8 cellular contexts compared by ENCODE assay signal in the genomic region with DNA sequence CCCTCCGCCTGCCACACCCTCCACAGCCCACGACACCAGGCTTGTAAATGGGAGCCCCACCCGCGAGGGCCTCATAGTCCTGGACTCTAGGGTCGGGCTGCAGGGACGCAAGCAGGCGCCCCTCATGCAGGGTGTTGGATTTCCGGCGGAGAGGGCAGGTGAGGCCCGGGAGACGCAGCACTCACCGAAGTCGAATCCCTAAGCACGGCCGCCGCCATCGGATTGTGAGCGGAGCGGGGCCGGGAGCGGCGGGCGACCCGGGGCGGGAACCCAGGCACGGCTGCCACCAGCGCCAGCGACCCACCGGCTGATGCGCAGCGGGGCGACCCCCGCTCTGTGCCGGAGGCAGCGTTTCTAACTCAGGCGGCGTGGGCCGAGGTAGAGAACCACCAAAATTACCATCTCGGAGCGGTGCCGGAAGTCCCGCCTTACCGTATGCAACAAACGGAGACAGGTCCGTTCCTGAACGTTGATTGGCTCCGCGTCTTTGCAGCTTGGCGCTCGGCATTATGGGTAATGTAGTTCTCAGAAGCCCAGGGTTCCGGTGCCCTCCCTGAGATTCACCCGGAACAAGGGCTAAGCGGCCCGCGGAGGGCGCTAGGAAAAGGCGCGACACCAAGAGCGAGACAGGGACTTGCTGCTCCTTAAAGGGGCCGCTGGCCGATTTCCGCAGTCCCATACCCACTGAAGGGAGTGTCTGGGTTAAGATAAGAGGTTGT. TPM values are rescaled to one million over a fixed set of nuclear protein-coding genes. Genes with fewer than 3 reads are reported as not detected.
A peak's percentile ranks its signal among the peaks of the same experiment; 100 is the strongest.
DNase-seq lines count a peak whose midpoint lies in the region; ATAC-seq lines count a peak whose summit lies in the region.

Gene ZNF416 (minus strand): TSS at position 425 of the 719 bp plus-strand sequence. CDS start 207 bp downstream, at position 218.

- H3K4me3 Mint-ChIP-seq in activated T-helper 2 cell treated with anti-CD3 and anti-CD28 coated beads, Interferon-gamma antibody, Interleukin-2, Interleukin-4, amounts not matched to agents 10 μg/mL and 5 μg/mL and 100 μg/mL, durations not matched to agents 14 hours and 24 hours and 36 hours (ENCODE audit: low read depth): peak within 1 kb of the TSS; percentile 79
- peak within 1 kb of the TSS; percentile 78 to 90 (median 82) for H3K4me3 Mint-ChIP-seq in naive thymus-derived CD8-positive, alpha-beta T cell
- peak within 1 kb of the TSS; percentile 88 to 92 for H3K4me3 Mint-ChIP-seq in stimulated activated naive B cell treated with anti-CD40 and anti-IgM and Interleukin-4, amounts not matched to agents 10 μg/mL and 1 μg/mL and 100 μg/mL, for 72 hours

- peaks cover 66% of the 10 kb centered on the region for H3K9me3 Mint-ChIP-seq in activated T-helper 2 cell treated with anti-CD3 and anti-CD28 coated beads, Interferon-gamma antibody, Interleukin-2, Interleukin-4, amounts not matched to agents 10 μg/mL and 5 μg/mL and 100 μg/mL, durations not matched to agents 14 hours and 24 hours and 36 hours
- H3K9me3 Mint-ChIP-seq in naive thymus-derived CD8-positive, alpha-beta T cell: peaks cover 13 to 67% (median 45%) of the 10 kb centered on the region in 9 donors
- peaks cover 30 to 33% of the 10 kb centered on the region in 2 donors for H3K9me3 Mint-ChIP-seq in stimulated activated naive B cell treated with anti-CD40 and anti-IgM and Interleukin-4, amounts not matched to agents 10 μg/mL and 1 μg/mL and 100 μg/mL, for 72 hours

- H3K27me3 Mint-ChIP-seq in activated T-helper 2 cell treated with anti-CD3 and anti-CD28 coated beads, Interferon-gamma antibody, Interleukin-2, Interleukin-4, amounts not matched to agents 10 μg/mL and 5 μg/mL and 100 μg/mL, durations not matched to agents 14 hours and 24 hours and 36 hours (ENCODE audit: low read depth): no peaks in the 10 kb centered on the region
- H3K27me3 Mint-ChIP-seq in naive thymus-derived CD8-positive, alpha-beta T cell: no peaks in the 10 kb centered on the region
- H3K27me3 Mint-ChIP-seq in stimulated activated naive B cell treated with anti-CD40 and anti-IgM and Interleukin-4, amounts not matched to agents 10 μg/mL and 1 μg/mL and 100 μg/mL, for 72 hours: no peaks in the 10 kb centered on the region

- POLR2A ChIA-PET in naive thymus-derived CD8-positive, alpha-beta T cell (lab: Charles Lee): interaction anchor here (0.8 to 1.5 kb wide), 4 partner anchors 21 to 424 kb away, joined by 3 to 11 read pairs (median 5); partner anchors contain the start of genes ZNF134, ZNF154 and ZNF530

- DNase-seq in EL (peak; percentile 99), GOT3 (lab: John Stamatoyannopoulos, UW) (peak; percentile 68), LHCN-M2 (ENCODE audit: low read depth) (peak; percentile 98), RPMI7951 (ENCODE audit: low read depth) (peak; percentile 99), fibroblast of peridontal ligament (ENCODE audit: extremely low read depth) (peak; percentile 99)
- peak; percentile 95 for DNase-seq in activated T-helper 2 cell treated with anti-CD3 and anti-CD28 coated beads, Interferon-gamma antibody, Interleukin-2, Interleukin-4, amounts not matched to agents 10 μg/mL and 5 μg/mL and 100 μg/mL, durations not matched to agents 14 hours and 24 hours and 36 hours (ENCODE audit: low spot score)
- DNase-seq in naive thymus-derived CD8-positive, alpha-beta T cell: peak; percentile 83 to 99 (median 96)
- DNase-seq in stimulated activated naive B cell treated with anti-CD40 and anti-IgM and Interleukin-4, amounts not matched to agents 10 μg/mL and 1 μg/mL and 100 μg/mL, for 72 hours: peak; percentile 97

- peaks cover 13% of the 10 kb centered on the region for H3K4me1 Mint-ChIP-seq in activated T-helper 2 cell treated with anti-CD3 and anti-CD28 coated beads, Interferon-gamma antibody, Interleukin-2, Interleukin-4, amounts not matched to agents 10 μg/mL and 5 μg/mL and 100 μg/mL, durations not matched to agents 14 hours and 24 hours and 36 hours (ENCODE audit: low read depth)
- peaks cover 13 to 31% (median 30%) of the 10 kb centered on the region in 4 donors for H3K4me1 Mint-ChIP-seq in naive thymus-derived CD8-positive, alpha-beta T cell
- H3K4me1 Mint-ChIP-seq in stimulated activated naive B cell treated with anti-CD40 and anti-IgM and Interleukin-4, amounts not matched to agents 10 μg/mL and 1 μg/mL and 100 μg/mL, for 72 hours: peaks cover 26 to 39% of the 10 kb centered on the region in 2 donors

- ATAC-seq in naive thymus-derived CD8-positive, alpha-beta T cell: peak; percentile 84 to 97
- peak; percentile 92 to 94 for ATAC-seq in stimulated activated naive B cell treated with anti-CD40 and anti-IgM and Interleukin-4, amounts not matched to agents 10 μg/mL and 1 μg/mL and 100 μg/mL, for 72 hours (replicated peaks)

- peaks cover 59% of the 10 kb centered on the region for H3K36me3 Mint-ChIP-seq in activated T-helper 2 cell treated with anti-CD3 and anti-CD28 coated beads, Interferon-gamma antibody, Interleukin-2, Interleukin-4, amounts not matched to agents 10 μg/mL and 5 μg/mL and 100 μg/mL, durations not matched to agents 14 hours and 24 hours and 36 hours (ENCODE audit: low read depth)
- H3K36me3 Mint-ChIP-seq in naive thymus-derived CD8-positive, alpha-beta T cell: peaks cover 40 to 52% (median 43%) of the 10 kb centered on the region in 3 donors
- peaks cover 46 to 48% of the 10 kb centered on the region in 2 donors for H3K36me3 Mint-ChIP-seq in stimulated activated naive B cell treated with anti-CD40 and anti-IgM and Interleukin-4, amounts not matched to agents 10 μg/mL and 1 μg/mL and 100 μg/mL, for 72 hours

- intact Hi-C loops in activated T-helper 2 cell treated with anti-CD3 and anti-CD28 coated beads, Interferon-gamma antibody, Interleukin-2, Interleukin-4, amounts not matched to agents 10 μg/mL and 5 μg/mL and 100 μg/mL, durations not matched to agents 14 hours and 24 hours and 36 hours (cut with micrococcal nuclease): loop anchor here (1.0 to 10.0 kb wide), 8 partner anchors 19 to 236 kb away; partner anchors contain the start of genes ZNF134, ZNF17, ZNF419 and ZNF530

- H3K27ac Mint-ChIP-seq in activated T-helper 2 cell treated with anti-CD3 and anti-CD28 coated beads, Interferon-gamma antibody, Interleukin-2, Interleukin-4, amounts not matched to agents 10 μg/mL and 5 μg/mL and 100 μg/mL, durations not matched to agents 14 hours and 24 hours and 36 hours: peak within 1 kb of the TSS; percentile 76
- peak within 1 kb of the TSS; percentile 83 to 96 (median 91) for H3K27ac Mint-ChIP-seq in naive thymus-derived CD8-positive, alpha-beta T cell
- H3K27ac Mint-ChIP-seq in stimulated activated naive B cell treated with anti-CD40 and anti-IgM and Interleukin-4, amounts not matched to agents 10 μg/mL and 1 μg/mL and 100 μg/mL, for 72 hours: peak within 1 kb of the TSS; percentile 84

RNA-seq across cellular contexts. Expression of gene ZNF416, which starts in this region (rescaled TPM):
- total RNA-seq in LHCN-M2 (2014; rRNA removed): 5.4 and 6.9 TPM in 2 replicates
- polyA plus RNA-seq in LHCN-M2 (2012): 4.5 TPM
- total RNA-seq in RPMI7951 (2014; rRNA removed; shearing (Covaris generic)): 6.1 and 6.3 TPM in 2 replicates
- 2.9 and 3.5 TPM in 2 replicates for total RNA-seq in activated T-helper 2 cell treated with anti-CD3 and anti-CD28 coated beads, Interferon-gamma antibody, Interleukin-2, Interleukin-4, amounts not matched to agents 10 μg/mL and 5 μg/mL and 100 μg/mL, durations not matched to agents 14 hours and 24 hours and 36 hours
- 10 to 100 TPM; 14.4 to 16.0 TPM for total RNA-seq in naive thymus-derived CD8-positive, alpha-beta T cell
- 1 to 10 TPM; 4.1 to 7.6 (median 4.3) TPM for polyA plus RNA-seq in naive thymus-derived CD8-positive, alpha-beta T cell

Comparison
In these comparisons a context has a peak if more than half of its experiments do, and no peak if none do; other contexts are left out.
1. Peak in every context shown above with its lines: DNase-seq and ATAC-seq.